Comparison of ENCODE assay signal across 8 cellular contexts in genomic region chr18:76803814-76804213, GRCh38. TPM values are rescaled to one million over a fixed set of nuclear protein-coding genes. Genes with fewer than 3 reads are reported as not detected.
A peak's percentile ranks its signal among the peaks of the same experiment; 100 is the strongest.
DNase-seq lines count a peak whose midpoint lies in the region; ATAC-seq lines count a peak whose summit lies in the region.

No MANE protein-coding gene starts in this region.

- no peak overlapping the region for H3K27ac ChIP-seq in SJSA1

- peaks cover 2% of the 10 kb centered on the region; the same call in 1 of the 2 replicates for H3K27me3 ChIP-seq in SJSA1 (replicated peaks)

- H3K36me3 ChIP-seq in SJSA1: peaks cover 8% of the 10 kb centered on the region; the same call in 1 of the 2 replicates

- intact Hi-C loops in head of caudate nucleus (cut with DNase I): no loop called here

- H3K9me3 ChIP-seq in SJSA1 (replicated peaks): 0 out of 2 replicates have a peak, but pooled peaks cover 3% of the 10 kb centered on the region

- H3K4me1 ChIP-seq in SJSA1 (replicated peaks): peaks cover 16% of the 10 kb centered on the region

- peak; percentile 82 for DNase-seq in ELF-1 (ENCODE audit: low read depth, low spot score)
- DNase-seq in M059J (ENCODE audit: low read depth): peak; percentile 65
- peak; percentile 53 to 73 for DNase-seq in SJSA1 (ENCODE audit: low read depth in 1 of 2, low spot score in 2 of 2)
- DNase-seq in activated gamma-delta T cell treated with anti-CD3 and anti-CD28 coated beads, Interleukin-2, amount 50 U/mL, for 16 hours (ENCODE audit: low read depth): peak; percentile 59
- DNase-seq in head of caudate nucleus: peak; percentile 35 to 90 (median 71)
- peak; percentile 37 for DNase-seq in putamen (ENCODE audit: low spot score)

- H3K4me3 ChIP-seq in SJSA1: no peak overlapping the region

- peak; percentile 72 for ATAC-seq in GM21825 (IDR thresholded peaks at IDR 0.05; ENCODE audit: unreplicated experiment)
- no peak for ATAC-seq in HG03460 (IDR thresholded peaks at IDR 0.05; ENCODE audit: unreplicated experiment)

RNA-seq across cellular contexts. Expression of gene ZNF236, which starts 18.5 kb away (rescaled TPM):
- total RNA-seq in M059J (2014; rRNA removed; shearing (Covaris generic)): 3.6 and 6.1 TPM in 2 replicates
- total RNA-seq in SJSA1 (2014; rRNA removed; shearing (Covaris generic)): 1.1 and 6.3 TPM in 2 replicates
